Comparison of ENCODE assay signal across 11 cellular contexts in genomic region chr16:79593074-79593531, GRCh38. TPM values are rescaled to one million over a fixed set of nuclear protein-coding genes. Genes with fewer than 3 reads are reported as not detected.
DNase-seq lines count a peak whose midpoint lies in the region; ATAC-seq and TF ChIP-seq lines count a peak whose summit lies in the region.
"Had no signal": no experiment of that assay in that cellular context is flagged by ENCODE, and none has a peak within 500 bp of the region (broad histone marks: within the 10 kb centered on the region; RNA-seq: fewer than 3 reads in every experiment).

No MANE protein-coding gene starts in this region.

- no peak overlapping the region for H4K5ac ChIP-seq in H9 (ENCODE audit: insufficient read length, low read depth, low read length)

- H3K27ac Mint-ChIP-seq in H9, result peak overlapping the region in 2 of 3 experiments; percentile 8 to 49; a peak in 1 of 7 replicates
- H3K27ac Mint-ChIP-seq in activated T-cell treated with anti-CD3 and anti-CD28 coated beads, Interleukin-2, amount 50 U/mL, for 72 hours, result peak overlapping the region; percentile 85
- no peak overlapping the region for H3K27ac Mint-ChIP-seq in stimulated activated naive B cell treated with anti-CD40 and anti-IgM and Interleukin-4, amounts not matched to agents 10 μg/mL and 1 μg/mL and 100 μg/mL, for 72 hours

- DNase-seq in H9 (no peak), left ventricle myocardium superior (no peak), sciatic nerve (ENCODE audit: low spot score) (no peak)
- no peak for DNase-seq in activated T-cell treated with anti-CD3 and anti-CD28 coated beads, Interleukin-2, amount 50 U/mL, for 72 hours
- no peak for DNase-seq in stimulated activated naive B cell treated with anti-CD40 and anti-IgM and Interleukin-4, amounts not matched to agents 10 μg/mL and 1 μg/mL and 100 μg/mL, for 72 hours
- DNase-seq: activated gamma-delta T cell, COR-L47, NCI-H2081 had no signal

- no peak overlapping the region for H2AK5ac ChIP-seq in H9 (ENCODE audit: insufficient read length, low read length)

- no peak overlapping the region for H3K4me2 ChIP-seq in H9 (ENCODE audit: insufficient read depth, insufficient read length, low read length)

- H3K9me3 Mint-ChIP-seq in H9, result no peaks in the 10 kb centered on the region
- no peaks in the 10 kb centered on the region for H3K9me3 Mint-ChIP-seq in activated T-cell treated with anti-CD3 and anti-CD28 coated beads, Interleukin-2, amount 50 U/mL, for 72 hours
- H3K9me3 Mint-ChIP-seq in stimulated activated naive B cell treated with anti-CD40 and anti-IgM and Interleukin-4, amounts not matched to agents 10 μg/mL and 1 μg/mL and 100 μg/mL, for 72 hours, result no peaks in the 10 kb centered on the region

- no peak overlapping the region for H3T11ph ChIP-seq in H9 (ENCODE audit: low read length)

- H4K91ac ChIP-seq in H9 (ENCODE audit: insufficient read length, low read depth, low read length), result no peak overlapping the region

- H3K79me1 ChIP-seq in H9 (ENCODE audit: insufficient read depth, low read depth, low read length, poor library complexity, severe bottlenecking), result no peaks in the 10 kb centered on the region

- H2BK12ac ChIP-seq in H9 (ENCODE audit: insufficient read length, low read depth, low read length), result no peak overlapping the region

- no peak overlapping the region for H2AFZ ChIP-seq in H9 (ENCODE audit: low read length)

- peaks cover 44 to 66% of the 10 kb centered on the region in 2 experiments for H3K4me1 Mint-ChIP-seq in H9
- H3K4me1 Mint-ChIP-seq in activated T-cell treated with anti-CD3 and anti-CD28 coated beads, Interleukin-2, amount 50 U/mL, for 72 hours (ENCODE audit: low read depth), result peaks cover 19% of the 10 kb centered on the region
- no peaks in the 10 kb centered on the region for H3K4me1 Mint-ChIP-seq in stimulated activated naive B cell treated with anti-CD40 and anti-IgM and Interleukin-4, amounts not matched to agents 10 μg/mL and 1 μg/mL and 100 μg/mL, for 72 hours

- H2BK15ac ChIP-seq in H9 (ENCODE audit: low read depth, low read length), result no peak overlapping the region; the same call in 1 of the 2 replicates

- WGBS in H9 (ENCODE audit: extremely low coverage, insufficient read length, low lambda C conversion rate), result no CpG with 5 or more reads among the region's 7 CpGs

- no peaks in the 10 kb centered on the region for H3K27me3 ChIP-seq in H9 (ENCODE audit: insufficient read depth, low read length)

- H3K9ac ChIP-seq in H9 (ENCODE audit: extremely low read depth, insufficient read length, low read length), result no peak overlapping the region

- peaks cover 8% of the 10 kb centered on the region for H3K27me3 Mint-ChIP-seq in H9 (ENCODE audit: low read depth)
- H3K27me3 Mint-ChIP-seq in activated T-cell treated with anti-CD3 and anti-CD28 coated beads, Interleukin-2, amount 50 U/mL, for 72 hours (ENCODE audit: low read depth), result peaks cover 41% of the 10 kb centered on the region
- H3K27me3 Mint-ChIP-seq in stimulated activated naive B cell treated with anti-CD40 and anti-IgM and Interleukin-4, amounts not matched to agents 10 μg/mL and 1 μg/mL and 100 μg/mL, for 72 hours, result peaks cover 56 to 75% of the 10 kb centered on the region in 2 donors

- no peak overlapping the region for H4K8ac ChIP-seq in H9 (replicated peaks; ENCODE audit: insufficient read length, low read depth, low read length)

- peaks cover 3% of the 10 kb centered on the region for H4K20me1 ChIP-seq in H9 (ENCODE audit: control insufficient read depth, insufficient read depth, insufficient read length)

- intact Hi-C loops in left ventricle myocardium superior (cut with micrococcal nuclease) (no loop called here), sciatic nerve (cut with DNase I) (no loop called here)

- TF ChIP-seq CTCF in H9 (conservative IDR thresholded peaks at IDR 0.05), result no peak

- no peaks in the 10 kb centered on the region for H3K79me2 ChIP-seq in H9 (ENCODE audit: insufficient read depth, low read length)

- no peak overlapping the region for H3K23ac ChIP-seq in H9 (ENCODE audit: insufficient read length, low read depth, low read length)

- no peaks in the 10 kb centered on the region; a peak in 2 of 7 replicates for H3K36me3 Mint-ChIP-seq in H9 (ENCODE audit: insufficient read depth in 1 of 3, low read depth in 3 of 3)
- peaks cover 5 to 8% of the 10 kb centered on the region in 2 donors for H3K36me3 Mint-ChIP-seq in activated T-cell treated with anti-CD3 and anti-CD28 coated beads, Interleukin-2, amount 50 U/mL, for 72 hours (ENCODE audit: insufficient read depth in 2 of 2)
- no peaks in the 10 kb centered on the region for H3K36me3 Mint-ChIP-seq in stimulated activated naive B cell treated with anti-CD40 and anti-IgM and Interleukin-4, amounts not matched to agents 10 μg/mL and 1 μg/mL and 100 μg/mL, for 72 hours

- no peak overlapping the region for H2BK120ac ChIP-seq in H9 (ENCODE audit: low read depth, low read length, poor library complexity, severe bottlenecking)

- no peak overlapping the region for H2BK20ac ChIP-seq in H9 (ENCODE audit: low read depth, low read length, poor library complexity, severe bottlenecking)

- no peak overlapping the region for H3K4me3 Mint-ChIP-seq in H9
- peak overlapping the region; percentile 25 to 78 for H3K4me3 Mint-ChIP-seq in activated T-cell treated with anti-CD3 and anti-CD28 coated beads, Interleukin-2, amount 50 U/mL, for 72 hours
- no peak overlapping the region for H3K4me3 Mint-ChIP-seq in stimulated activated naive B cell treated with anti-CD40 and anti-IgM and Interleukin-4, amounts not matched to agents 10 μg/mL and 1 μg/mL and 100 μg/mL, for 72 hours

- peaks cover 6% of the 10 kb centered on the region; the same call in 1 of the 2 replicates for H3K4me1 ChIP-seq in H9 (ENCODE audit: insufficient read depth, low read length)

- H3K18ac ChIP-seq in H9 (ENCODE audit: insufficient read length, low read depth, low read length), result no peak overlapping the region

- no peaks in the 10 kb centered on the region for H3K23me2 ChIP-seq in H9 (ENCODE audit: insufficient read length, low read depth, low read length, poor library complexity, severe bottlenecking)

- H3K56ac ChIP-seq in H9 (ENCODE audit: insufficient read length, low read depth, low read length), result no peak overlapping the region

- no peaks in the 10 kb centered on the region for H3K9me3 ChIP-seq in H9 (ENCODE audit: control insufficient read depth, low read depth, low read length)

- no peak overlapping the region for H2BK5ac ChIP-seq in H9 (ENCODE audit: insufficient read length, low read length)

- H3K4ac ChIP-seq in H9 (ENCODE audit: low read depth, low read length), result no peak overlapping the region

- H3K27ac ChIP-seq in H9 (ENCODE audit: insufficient read length, low read depth, low read length), result no peak overlapping the region

- ATAC-seq in activated T-cell treated with anti-CD3 and anti-CD28 coated beads, Interleukin-2, amount 50 U/mL, for 72 hours (replicated peaks in 1 of 2), result peak in 1 of 2 donors; percentile 8
- ATAC-seq in left ventricle myocardium superior (peak; percentile 51), sciatic nerve (peak; percentile 45), GM21737 (IDR thresholded peaks at IDR 0.05; ENCODE audit: unreplicated experiment) (no peak), GM19455 (IDR thresholded peaks at IDR 0.05; ENCODE audit: unreplicated experiment) (no peak), GM19397 (IDR thresholded peaks at IDR 0.05; ENCODE audit: unreplicated experiment) (no peak)
- ATAC-seq in stimulated activated naive B cell treated with anti-CD40 and anti-IgM and Interleukin-4, amounts not matched to agents 10 μg/mL and 1 μg/mL and 100 μg/mL, for 72 hours (replicated peaks), result no peak

- H3K14ac ChIP-seq in H9 (ENCODE audit: insufficient read depth, low read length), result no peak overlapping the region

RNA-seq across cellular contexts. Expression of gene MAF, which starts 7.4 kb away (rescaled TPM):
- total RNA-seq in H9 (2021) (4.9 and 5.1 TPM in 2 replicates), left ventricle myocardium superior (18.8 TPM), sciatic nerve (168 TPM)
- total RNA-seq in activated T-cell treated with anti-CD3 and anti-CD28 coated beads, Interleukin-2, amount 50 U/mL, for 72 hours, result 100 to 1,000 TPM in 1 of 2 donors, 10 to 100 TPM in 1; 46.7 to 208 TPM

Comparison
In these comparisons a context has a peak if more than half of its experiments do, and no peak if none do; other contexts are left out.
1. H3K4me3 Mint-ChIP-seq: peak in activated T-cell treated with anti-CD3 and anti-CD28 coated beads, Interleukin-2, amount 50 U/mL, for 72 hours (2 of 2); none in H9 (0 of 2) and stimulated activated naive B cell treated with anti-CD40 and anti-IgM and Interleukin-4, amounts not matched to agents 10 μg/mL and 1 μg/mL and 100 μg/mL, for 72 hours (0 of 2).
2. ATAC-seq: peak in left ventricle myocardium superior (single experiment) and sciatic nerve (single experiment); none in GM21737 (single experiment), stimulated activated naive B cell treated with anti-CD40 and anti-IgM and Interleukin-4, amounts not matched to agents 10 μg/mL and 1 μg/mL and 100 μg/mL, for 72 hours (0 of 2), GM19455 (single experiment) and GM19397 (single experiment).